ENCODE assay signal across 1 cellular context in the genomic region with DNA sequence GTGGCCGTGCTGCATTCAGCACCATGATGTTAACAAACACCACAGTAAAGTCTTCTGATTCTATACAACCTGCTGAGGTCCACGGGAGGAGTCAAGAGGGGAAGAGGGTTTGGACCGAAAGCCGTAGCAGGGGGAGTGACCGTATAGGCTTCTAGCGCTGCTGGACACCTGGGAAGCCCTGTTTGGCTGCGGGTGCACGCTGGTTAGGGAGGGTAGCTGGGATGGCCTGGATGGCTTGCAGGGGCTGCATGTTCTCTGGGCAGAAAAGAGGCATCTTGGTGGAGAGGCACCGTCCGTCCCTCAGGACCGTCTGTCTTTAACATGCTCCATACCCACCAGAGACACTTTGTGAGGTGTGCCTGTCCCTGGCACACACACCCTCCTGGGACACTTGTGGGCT.
TF ChIP-seq lines count a peak whose summit lies in the region.

No MANE protein-coding gene starts in this region.

TF ChIP-seq in H1, 55 proteins besides CTCF, POLR2A, EP300 and RAD21:
- TF ChIP-seq RFX5 (IDR thresholded peaks at IDR 0.05; ENCODE audit: borderline replicate concordance, low read depth, low read length) (no peak), KDM1A (IDR thresholded peaks at IDR 0.05; ENCODE audit: borderline replicate concordance, low read length) (no peak), GABPA (IDR thresholded peaks at IDR 0.05; ENCODE audit: borderline replicate concordance, insufficient read depth, low read length) (no peak), JUND (IDR thresholded peaks at IDR 0.05; ENCODE audit: low read length) (no peak), RBBP5 (IDR thresholded peaks at IDR 0.05; ENCODE audit: borderline replicate concordance, low read depth, low read length) (no peak), NANOG (IDR thresholded peaks at IDR 0.05; ENCODE audit: insufficient read depth, low read depth, low read length, poor library complexity, severe bottlenecking) (no peak), TAF1 (IDR thresholded peaks at IDR 0.05; ENCODE audit: low read depth, low read length) (no peak), POLR2AphosphoS5 (IDR thresholded peaks at IDR 0.05; ENCODE audit: low read depth, low read length) (no peak), ZNF274 (IDR thresholded peaks at IDR 0.05; ENCODE audit: borderline replicate concordance, extremely low read depth, low read length) (no peak), KDM5A (IDR thresholded peaks at IDR 0.05; ENCODE audit: low read length) (no peak), SIN3A (conservative IDR thresholded peaks at IDR 0.05 in 1 of 2, IDR thresholded peaks at IDR 0.05 in 1 of 2; ENCODE audit: low read depth in 1 of 2, low read length in 2 of 2) (no peak), YY1 (IDR thresholded peaks at IDR 0.05; ENCODE audit: low read depth, low read length) (no peak), BACH1 (IDR thresholded peaks at IDR 0.05; ENCODE audit: low read length) (no peak), CBX5 (IDR thresholded peaks at IDR 0.05; ENCODE audit: low read depth, low read length) (no peak)
- TF ChIP-seq, protein P1, sequence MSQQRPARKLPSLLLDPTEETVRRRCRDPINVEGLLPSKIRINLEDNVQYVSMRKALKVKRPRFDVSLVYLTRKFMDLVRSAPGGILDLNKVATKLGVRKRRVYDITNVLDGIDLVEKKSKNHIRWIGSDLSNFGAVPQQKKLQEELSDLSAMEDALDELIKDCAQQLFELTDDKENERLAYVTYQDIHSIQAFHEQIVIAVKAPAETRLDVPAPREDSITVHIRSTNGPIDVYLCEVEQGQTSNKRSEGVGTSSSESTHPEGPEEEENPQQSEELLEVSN (IDR thresholded peaks at IDR 0.05): no peak
- TF ChIP-seq, protein P2, sequence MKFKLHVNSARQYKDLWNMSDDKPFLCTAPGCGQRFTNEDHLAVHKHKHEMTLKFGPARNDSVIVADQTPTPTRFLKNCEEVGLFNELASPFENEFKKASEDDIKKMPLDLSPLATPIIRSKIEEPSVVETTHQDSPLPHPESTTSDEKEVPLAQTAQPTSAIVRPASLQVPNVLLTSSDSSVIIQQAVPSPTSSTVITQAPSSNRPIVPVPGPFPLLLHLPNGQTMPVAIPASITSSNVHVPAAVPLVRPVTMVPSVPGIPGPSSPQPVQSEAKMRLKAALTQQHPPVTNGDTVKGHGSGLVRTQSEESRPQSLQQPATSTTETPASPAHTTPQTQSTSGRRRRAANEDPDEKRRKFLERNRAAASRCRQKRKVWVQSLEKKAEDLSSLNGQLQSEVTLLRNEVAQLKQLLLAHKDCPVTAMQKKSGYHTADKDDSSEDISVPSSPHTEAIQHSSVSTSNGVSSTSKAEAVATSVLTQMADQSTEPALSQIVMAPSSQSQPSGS (IDR thresholded peaks at IDR 0.05; ENCODE audit: low read length): no peak
- TF ChIP-seq, protein P3, sequence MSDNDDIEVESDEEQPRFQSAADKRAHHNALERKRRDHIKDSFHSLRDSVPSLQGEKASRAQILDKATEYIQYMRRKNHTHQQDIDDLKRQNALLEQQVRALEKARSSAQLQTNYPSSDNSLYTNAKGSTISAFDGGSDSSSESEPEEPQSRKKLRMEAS (IDR thresholded peaks at IDR 0.05): no peak
